ENCODE assay signal across 17 cellular contexts in genomic region chr16:87808108-87808507, GRCh38. TPM values are rescaled to one million over a fixed set of nuclear protein-coding genes. Genes with fewer than 3 reads are reported as not detected.
A peak's percentile ranks its signal among the peaks of the same experiment; 100 is the strongest.
DNase-seq lines count a peak whose midpoint lies in the region; ATAC-seq, FAIRE-seq and TF ChIP-seq lines count a peak whose summit lies in the region.
"Had no signal": no experiment of that assay in that cellular context is flagged by ENCODE, and none has a peak within 500 bp of the region (broad histone marks: within the 10 kb centered on the region; RNA-seq: fewer than 3 reads in every experiment).

No MANE protein-coding gene starts in this region.

- no peak overlapping the region for H3K4me3 ChIP-seq in A549
- H3K4me3 ChIP-seq in Caco-2 (ENCODE audit: low read depth, low read length): no peak overlapping the region
- no peak overlapping the region for H3K4me3 ChIP-seq in RWPE2 (ENCODE audit: severe bottlenecking)
- no peak overlapping the region for H3K4me3 ChIP-seq in gastrocnemius medialis
- H3K4me3 ChIP-seq in sigmoid colon: no peak overlapping the region
- H3K4me3 ChIP-seq: dorsolateral prefrontal cortex had no signal

- H3K27ac Mint-ChIP-seq in Caco-2 (ENCODE audit: unreplicated experiment) (peak overlapping the region; percentile 3), glutamatergic neuron (ENCODE audit: unreplicated experiment) (peak overlapping the region; percentile 39)
- H3K27ac Mint-ChIP-seq: stimulated activated effector memory CD8-positive, alpha-beta T cell treated with anti-CD3 and anti-CD28 coated beads, Interleukin-12 subunit alpha, Interleukin-12 subunit beta, amount 100 ng/mL, for 72 hours had no signal

- H3K9me3 ChIP-seq in A549: no peaks in the 10 kb centered on the region
- peaks cover 7% of the 10 kb centered on the region for H3K9me3 ChIP-seq in Caco-2
- no peaks in the 10 kb centered on the region for H3K9me3 ChIP-seq in RWPE2 (ENCODE audit: severe bottlenecking)
- H3K9me3 ChIP-seq in gastrocnemius medialis: no peaks in the 10 kb centered on the region
- no peaks in the 10 kb centered on the region for H3K9me3 ChIP-seq in sigmoid colon

- H3K4me1 Mint-ChIP-seq in Caco-2 (ENCODE audit: low read depth, unreplicated experiment): peaks cover 18% of the 10 kb centered on the region
- H3K4me1 Mint-ChIP-seq in glutamatergic neuron (ENCODE audit: low read depth, unreplicated experiment): peaks cover 7% of the 10 kb centered on the region

- WGBS in A549 (ENCODE audit: missing lambda C conversion rate): 95% methylated on average over 6 of the region's 6 CpGs
- WGBS in sigmoid colon, 2 donors: 93% methylated on average over 6 of the region's 6 CpGs

- ATAC-seq in A549 (no peak), RWPE2 (ENCODE audit: low read depth) (no peak), gastrocnemius medialis (no peak), left cardiac atrium (no peak)
- ATAC-seq: naive thymus-derived CD8-positive, alpha-beta T cell; stimulated activated effector memory CD8-positive, alpha-beta T cell treated with anti-CD3 and anti-CD28 coated beads, Interleukin-12 subunit alpha, Interleukin-12 subunit beta, amount 100 ng/mL, for 72 hours had no signal

- no peak for TF ChIP-seq RAD21 in A549 (conservative IDR thresholded peaks at IDR 0.05 in 1 of 2, IDR thresholded peaks at IDR 0.05 in 1 of 2)

- no peaks in the 10 kb centered on the region for H3K27me3 ChIP-seq in Caco-2 (replicated peaks; ENCODE audit: control insufficient read depth, insufficient read depth, low read length)
- H3K27me3 ChIP-seq in RWPE2 (ENCODE audit: insufficient read depth, poor library complexity, severe bottlenecking): no peaks in the 10 kb centered on the region
- H3K27me3 ChIP-seq in gastrocnemius medialis: peaks cover 0 to 5% (median 4%) of the 10 kb centered on the region in 3 donors
- H3K27me3 ChIP-seq in sigmoid colon: no peaks in the 10 kb centered on the region

- intact Hi-C loops in Caco-2 (cut with micrococcal nuclease; ENCODE audit: unreplicated experiment) (no loop called here), gastrocnemius medialis (cut with DNase I; ENCODE audit: low total_unique reads) (no loop called here), left cardiac atrium (cut with DNase I) (no loop called here), sigmoid colon (cut with DNase I) (no loop called here)

- TF ChIP-seq CTCF in A549 (IDR thresholded peaks at IDR 0.05) (no peak), Caco-2 (IDR thresholded peaks at IDR 0.05; ENCODE audit: insufficient read depth in 1 of 2, low read depth in 1 of 2, low read length in 1 of 2, severe bottlenecking in 1 of 2, unreplicated experiment in 1 of 2) (no peak), RWPE2 (IDR thresholded peaks at IDR 0.05; ENCODE audit: poor library complexity, severe bottlenecking) (no peak), glutamatergic neuron (IDR thresholded peaks at IDR 0.05; ENCODE audit: partially characterized antibody, unreplicated experiment) (no peak), gastrocnemius medialis (IDR thresholded peaks at IDR 0.05 in 4 of 5, conservative IDR thresholded peaks at IDR 0.05 in 1 of 5) (no peak), sigmoid colon (IDR thresholded peaks at IDR 0.05) (no peak)

- in situ Hi-C loops in gastrocnemius medialis (cut with MboI; ENCODE audit: low sequenced_read_pairs in 4 of 4): no loop called here

- H3K4me2 ChIP-seq in A549: no peak overlapping the region; the same call in 1 of the 3 replicates

- peaks cover 15% of the 10 kb centered on the region for H3K36me3 Mint-ChIP-seq in Caco-2 (ENCODE audit: insufficient read depth, unreplicated experiment)
- no peaks in the 10 kb centered on the region for H3K36me3 Mint-ChIP-seq in glutamatergic neuron (ENCODE audit: unreplicated experiment)

- no peak for TF ChIP-seq EP300 in A549 (IDR thresholded peaks at IDR 0.05)
- no peak for TF ChIP-seq EP300 in sigmoid colon (IDR thresholded peaks at IDR 0.05)

- FAIRE-seq in A549 (lab: Jason Lieb, UNC): no peak

- POLR2A ChIA-PET in A549 (lab: Yijun Ruan, JAX) (interaction anchor here (1.7 to 3.0 kb wide), 3 partner anchors 17 to 29 kb away, joined by 6 to 44 read pairs (median 23); no protein-coding TSS in a partner anchor), Caco-2 (lab: Charles Lee) (no interaction called here)

- no peaks in the 10 kb centered on the region for H3K36me3 ChIP-seq in Caco-2 (ENCODE audit: control insufficient read depth, insufficient read depth, low read length)
- H3K36me3 ChIP-seq in RWPE2 (ENCODE audit: low read depth): no peaks in the 10 kb centered on the region
- H3K36me3 ChIP-seq in gastrocnemius medialis: no peaks in the 10 kb centered on the region
- H3K36me3 ChIP-seq in sigmoid colon: no peaks in the 10 kb centered on the region

- BruUV-seq in Caco-2 (replicated peaks; lab: Mats Ljungman, UMichigan): no TSS peak

- no peak overlapping the region for H3K4me3 Mint-ChIP-seq in Caco-2 (ENCODE audit: unreplicated experiment)
- H3K4me3 Mint-ChIP-seq in glutamatergic neuron (ENCODE audit: unreplicated experiment): no peak overlapping the region
- H3K4me3 Mint-ChIP-seq: stimulated activated effector memory CD8-positive, alpha-beta T cell treated with anti-CD3 and anti-CD28 coated beads, Interleukin-12 subunit alpha, Interleukin-12 subunit beta, amount 100 ng/mL, for 72 hours had no signal

- H3K4me1 ChIP-seq in A549 (peaks cover 45% of the 10 kb centered on the region), Caco-2 (peaks cover 18% of the 10 kb centered on the region), RWPE2 (ENCODE audit: insufficient read depth, poor library complexity, severe bottlenecking) (peaks cover 26% of the 10 kb centered on the region), gastrocnemius medialis (no peaks in the 10 kb centered on the region), sigmoid colon (peaks cover 0 to 16% (median 15%) of the 10 kb centered on the region in 4 donors)

- DNase-seq in A549 (ENCODE audit: low read depth in 1 of 2, low spot score in 1 of 2) (no peak), Caco-2 (no peak), RWPE2 (ENCODE audit: low spot score) (no peak), glutamatergic neuron (no peak), gastrocnemius medialis (no peak), left cardiac atrium (no peak), sigmoid colon (no peak)
- DNase-seq: activated CD4-positive, alpha-beta T cell treated with anti-CD3 and anti-CD28 coated beads for 1 hour; activated gamma-delta T cell; amygdala; caudate nucleus; DMS79; dorsolateral prefrontal cortex; NCI-H1048; NCI-H1930 had no signal

- H3K27me3 Mint-ChIP-seq in Caco-2 (ENCODE audit: insufficient read depth, unreplicated experiment) (no peaks in the 10 kb centered on the region), glutamatergic neuron (ENCODE audit: unreplicated experiment) (peaks cover 9% of the 10 kb centered on the region)

- no peak for TF ChIP-seq POLR2A in A549 (IDR thresholded peaks at IDR 0.05; ENCODE audit: low read length)
- no peak for TF ChIP-seq POLR2A in gastrocnemius medialis (IDR thresholded peaks at IDR 0.05)
- no peak for TF ChIP-seq POLR2A in sigmoid colon (IDR thresholded peaks at IDR 0.05)

- H3K27ac ChIP-seq in A549 (peak overlapping the region; percentile 92 to 97), RWPE2 (ENCODE audit: poor library complexity, severe bottlenecking) (peak overlapping the region; percentile 97), gastrocnemius medialis (no peak overlapping the region), sigmoid colon (no peak overlapping the region)

- H3K9me3 Mint-ChIP-seq in Caco-2 (ENCODE audit: unreplicated experiment): no peaks in the 10 kb centered on the region
- peaks cover 8% of the 10 kb centered on the region for H3K9me3 Mint-ChIP-seq in glutamatergic neuron (ENCODE audit: unreplicated experiment)
- H3K9me3 Mint-ChIP-seq: naive thymus-derived CD8-positive, alpha-beta T cell; stimulated activated effector memory CD8-positive, alpha-beta T cell treated with anti-CD3 and anti-CD28 coated beads, Interleukin-12 subunit alpha, Interleukin-12 subunit beta, amount 100 ng/mL, for 72 hours had no signal

- CTCF ChIA-PET in A549 (lab: Yijun Ruan, JAX) (interaction anchor here (0.6 to 14.7 kb wide), 9 partner anchors 13 to 183 kb away, joined by 3 to 140 read pairs (median 11); no protein-coding TSS in a partner anchor), Caco-2 (lab: Charles Lee) (interaction anchor here (0.5 to 1.7 kb wide), 3 partner anchors 29 to 100 kb away, joined by 3 to 10 read pairs (median 3); no protein-coding TSS in a partner anchor)

TF ChIP-seq in A549, 52 proteins besides CTCF, POLR2A, EP300 and RAD21:
- TF ChIP-seq RCOR1 (IDR thresholded peaks at IDR 0.05; ENCODE audit: low read depth, low read length) (no peak), CBX8 (IDR thresholded peaks at IDR 0.05) (no peak), NFE2L2 (conservative IDR thresholded peaks at IDR 0.05; ENCODE audit: low read length) (no peak), HOXB13 (CRISPR knock-in tag; IDR thresholded peaks at IDR 0.05; ENCODE audit: low read depth) (no peak), SREBF2 (IDR thresholded peaks at IDR 0.05) (no peak), MAFK (IDR thresholded peaks at IDR 0.05; ENCODE audit: partially characterized antibody) (no peak), HOXA7 (CRISPR knock-in tag; IDR thresholded peaks at IDR 0.05) (no peak)

RNA-seq across cellular contexts. Expression of gene KLHDC4, which starts 42.3 kb away (rescaled TPM):
- polyA plus RNA-seq in A549 (2011; rRNA removed) (22.6 and 25.9 TPM in 2 replicates), A549 (2017; fragmentation: RNase III; extraction: RNeasy Plus Mini Kit Qiagen cat#74134 plus additional on column Dnase treatment) (34.8 to 38.2 TPM (median 37.2 TPM) in 3 replicates), sigmoid colon (10 to 100 TPM; 12.7 to 71.0 (median 18.0) TPM)
- polyA plus RNA-seq in A549 (2012; cell fraction: cytosol; rRNA removed): 49.9 and 55.6 TPM in 2 replicates
- polyA plus RNA-seq in A549 (2012; cell fraction: nucleus; rRNA removed): 197 and 201 TPM in 2 replicates
- 30.0 and 33.8 TPM in 2 replicates for polyA minus RNA-seq in A549 (2011; rRNA and poly(A)+ RNA removed)
- total RNA-seq in Caco-2 (2022) (116 and 117 TPM in 2 replicates), glutamatergic neuron (ENCODE audit: unreplicated experiment) (65.4 TPM), gastrocnemius medialis (10 to 100 TPM in 2 of 4 donors, 1 to 10 TPM in 2; 8.2 to 12.7 (median 10.4) TPM), left cardiac atrium (10 to 100 TPM; 11.4 to 18.0 TPM), sigmoid colon (10 to 100 TPM; 24.6 to 28.5 (median 25.5) TPM)

Comparison
In these comparisons a context has a peak if more than half of its experiments do, and no peak if none do; other contexts are left out.
1. H3K27ac ChIP-seq: peak in A549 (2 of 2) and RWPE2 (single experiment); none in gastrocnemius medialis (0 of 4) and sigmoid colon (0 of 4).